ENCODE assay signal across 14 cellular contexts in the genomic region with DNA sequence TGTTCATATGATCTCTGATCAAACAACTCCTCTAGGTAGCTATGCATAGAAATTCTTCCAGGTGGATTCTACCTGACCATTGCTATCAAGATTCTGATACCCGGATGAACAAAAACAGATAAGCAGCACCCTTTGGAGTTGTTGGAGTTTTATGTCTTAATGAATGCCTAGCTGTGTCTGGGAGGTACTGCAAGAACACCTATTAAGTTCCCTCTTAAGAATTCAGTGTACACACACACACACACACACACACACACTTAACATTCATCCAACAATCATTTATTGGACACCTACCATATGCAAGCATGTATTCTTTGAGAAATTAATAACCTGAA. TPM values are rescaled to one million over a fixed set of nuclear protein-coding genes. Genes with fewer than 3 reads are reported as not detected.
DNase-seq lines count a peak whose midpoint lies in the region; ATAC-seq and TF ChIP-seq lines count a peak whose summit lies in the region.
"Had no signal": no experiment of that assay in that cellular context is flagged by ENCODE, and none has a peak within 500 bp of the region (broad histone marks: within the 10 kb centered on the region; RNA-seq: fewer than 3 reads in every experiment).

No MANE protein-coding gene starts in this region.

- H3K27ac Mint-ChIP-seq in activated T-cell treated with anti-CD3 and anti-CD28 coated beads, Interleukin-2, amount 50 U/mL, for 72 hours, result peak overlapping the region; percentile 5
- H3K27ac Mint-ChIP-seq in activated T-cell treated with anti-CD3 and anti-CD28 coated beads, Interleukin-2, amount 50 U/mL, for 24 hours, result no peak overlapping the region
- peak overlapping the region; percentile 75 to 91 for H3K27ac Mint-ChIP-seq in effector memory CD8-positive, alpha-beta T cell
- H3K27ac Mint-ChIP-seq: B cell; CD8-positive, alpha-beta T cell had no signal

- peaks cover 9% of the 10 kb centered on the region for H3K4me1 ChIP-seq in left ventricle myocardium inferior
- H3K4me1 ChIP-seq: SJCRH30 had no signal

- H3K4me3 ChIP-seq in dorsolateral prefrontal cortex (no peak overlapping the region), left ventricle myocardium inferior (no peak overlapping the region)
- H3K4me3 ChIP-seq: SJCRH30 had no signal

- no peaks in the 10 kb centered on the region for H3K36me3 ChIP-seq in left ventricle myocardium inferior
- H3K36me3 ChIP-seq: SJCRH30 had no signal

- peaks cover 13% of the 10 kb centered on the region for H3K4me1 Mint-ChIP-seq in activated T-cell treated with anti-CD3 and anti-CD28 coated beads, Interleukin-2, amount 50 U/mL, for 72 hours (ENCODE audit: low read depth)
- H3K4me1 Mint-ChIP-seq in activated T-cell treated with anti-CD3 and anti-CD28 coated beads, Interleukin-2, amount 50 U/mL, for 24 hours (ENCODE audit: low read depth), result peaks cover 9% of the 10 kb centered on the region
- peaks cover 8 to 18% of the 10 kb centered on the region in 2 donors for H3K4me1 Mint-ChIP-seq in effector memory CD8-positive, alpha-beta T cell (ENCODE audit: low read depth in 2 of 2)

- H3K36me3 Mint-ChIP-seq in activated T-cell treated with anti-CD3 and anti-CD28 coated beads, Interleukin-2, amount 50 U/mL, for 72 hours (ENCODE audit: insufficient read depth in 2 of 2), result peaks cover 0 to 2% of the 10 kb centered on the region in 2 donors
- no peaks in the 10 kb centered on the region for H3K36me3 Mint-ChIP-seq in activated T-cell treated with anti-CD3 and anti-CD28 coated beads, Interleukin-2, amount 50 U/mL, for 24 hours (ENCODE audit: low read depth)
- H3K36me3 Mint-ChIP-seq in effector memory CD8-positive, alpha-beta T cell (ENCODE audit: insufficient read depth), result no peaks in the 10 kb centered on the region
- H3K36me3 Mint-ChIP-seq: CD8-positive, alpha-beta T cell had no signal

- no peak overlapping the region for H3K4me3 Mint-ChIP-seq in activated T-cell treated with anti-CD3 and anti-CD28 coated beads, Interleukin-2, amount 50 U/mL, for 72 hours
- no peak overlapping the region for H3K4me3 Mint-ChIP-seq in activated T-cell treated with anti-CD3 and anti-CD28 coated beads, Interleukin-2, amount 50 U/mL, for 24 hours
- no peak overlapping the region for H3K4me3 Mint-ChIP-seq in effector memory CD8-positive, alpha-beta T cell
- H3K4me3 Mint-ChIP-seq: B cell; CD8-positive, alpha-beta T cell had no signal

- DNase-seq in activated T-cell treated with anti-CD3 and anti-CD28 coated beads, Interleukin-2, amount 50 U/mL, for 72 hours, result no peak
- no peak for DNase-seq in activated T-cell treated with anti-CD3 and anti-CD28 coated beads, Interleukin-2, amount 50 U/mL, for 24 hours
- peak; percentile 48 for DNase-seq in NCI-H69 (lab: John Stamatoyannopoulos, UW)
- DNase-seq in effector memory CD8-positive, alpha-beta T cell, result no peak
- DNase-seq in dorsolateral prefrontal cortex, result no peak
- DNase-seq in left ventricle myocardium inferior, result no peak
- DNase-seq: CD8-positive, alpha-beta T cell; NCI-H1105; NCI-H1694; NCI-H748 treated with DMSO at 0.1 percent for 48 hours; SJCRH30 had no signal

- H3K9me3 ChIP-seq in left ventricle myocardium inferior (replicated peaks), result no peaks in the 10 kb centered on the region
- H3K9me3 ChIP-seq: SJCRH30 had no signal

- H3K27me3 ChIP-seq in dorsolateral prefrontal cortex (no peaks in the 10 kb centered on the region), left ventricle myocardium inferior (ENCODE audit: low read depth) (no peaks in the 10 kb centered on the region)
- H3K27me3 ChIP-seq: SJCRH30 had no signal

- peaks cover 12% of the 10 kb centered on the region for H3K27me3 Mint-ChIP-seq in activated T-cell treated with anti-CD3 and anti-CD28 coated beads, Interleukin-2, amount 50 U/mL, for 72 hours (ENCODE audit: low read depth)
- H3K27me3 Mint-ChIP-seq in activated T-cell treated with anti-CD3 and anti-CD28 coated beads, Interleukin-2, amount 50 U/mL, for 24 hours, result no peaks in the 10 kb centered on the region
- no peaks in the 10 kb centered on the region for H3K27me3 Mint-ChIP-seq in effector memory CD8-positive, alpha-beta T cell

- intact Hi-C loops in dorsolateral prefrontal cortex (cut with DNase I), result no loop called here
- intact Hi-C loops in left ventricle myocardium inferior (cut with micrococcal nuclease), result no loop called here

- ATAC-seq in activated T-cell treated with anti-CD3 and anti-CD28 coated beads, Interleukin-2, amount 50 U/mL, for 72 hours (replicated peaks in 1 of 2), result no peak
- no peak for ATAC-seq in effector memory CD8-positive, alpha-beta T cell (replicated peaks)
- no peak for ATAC-seq in GM21825 (IDR thresholded peaks at IDR 0.05; ENCODE audit: unreplicated experiment)
- ATAC-seq: CD8-positive, alpha-beta T cell had no signal

- H3K27ac ChIP-seq in dorsolateral prefrontal cortex, result no peak overlapping the region
- H3K27ac ChIP-seq in left ventricle myocardium inferior (replicated peaks), result no peak overlapping the region
- H3K27ac ChIP-seq: RWPE1, SJCRH30 had no signal

- TF ChIP-seq CTCF in dorsolateral prefrontal cortex (IDR thresholded peaks at IDR 0.05 in 54 of 56, conservative IDR thresholded peaks at IDR 0.05 in 2 of 56; ENCODE audit: low read depth in 1 of 56, partially characterized antibody in 56 of 56) (no peak), left ventricle myocardium inferior (IDR thresholded peaks at IDR 0.05; ENCODE audit: borderline replicate concordance) (no peak)

- H3K9me3 Mint-ChIP-seq in activated T-cell treated with anti-CD3 and anti-CD28 coated beads, Interleukin-2, amount 50 U/mL, for 72 hours, result peaks cover 3 to 4% of the 10 kb centered on the region in 2 donors
- no peaks in the 10 kb centered on the region for H3K9me3 Mint-ChIP-seq in activated T-cell treated with anti-CD3 and anti-CD28 coated beads, Interleukin-2, amount 50 U/mL, for 24 hours
- H3K9me3 Mint-ChIP-seq in effector memory CD8-positive, alpha-beta T cell, result no peaks in the 10 kb centered on the region
- H3K9me3 Mint-ChIP-seq: CD8-positive, alpha-beta T cell had no signal

RNA-seq across cellular contexts. Expression of gene FNDC3B, which starts 58.1 kb away (rescaled TPM):
- 10 to 100 TPM; 12.0 to 17.7 TPM for total RNA-seq in activated T-cell treated with anti-CD3 and anti-CD28 coated beads, Interleukin-2, amount 50 U/mL, for 72 hours
- 10 to 100 TPM; 19.4 to 85.0 (median 36.2) TPM for total RNA-seq in dorsolateral prefrontal cortex
- 75.7 TPM for total RNA-seq in left ventricle myocardium inferior
